ENCODE assay signal across 8 cellular contexts in genomic region chr2:241149675-241149924, GRCh38. TPM values are rescaled to one million over a fixed set of nuclear protein-coding genes. Genes with fewer than 3 reads are reported as not detected.
A peak's percentile ranks its signal among the peaks of the same experiment; 100 is the strongest.
DNase-seq lines count a peak whose midpoint lies in the region; ATAC-seq lines count a peak whose summit lies in the region.

No MANE protein-coding gene starts in this region.

- peaks cover 51% of the 10 kb centered on the region for H3K4me1 Mint-ChIP-seq in activated CD4-positive, alpha-beta memory T cell treated with anti-CD3 and anti-CD28 coated beads for 36 hours (ENCODE audit: low read depth)

- POLR2A ChIA-PET in activated CD4-positive, alpha-beta memory T cell treated with anti-CD3 and anti-CD28 coated beads for 36 hours (lab: Charles Lee) = interaction anchor here (0.6 to 4.4 kb wide), 13 partner anchors 11 to 589 kb away, joined by 3 to 28 read pairs (median 3); partner anchors contain the start of genes DUSP28 and MTERF4

- peaks cover 8 to 30% (median 25%) of the 10 kb centered on the region in 5 donors for H3K4me1 ChIP-seq in subcutaneous abdominal adipose tissue (ENCODE audit: control insufficient read depth in 5 of 5, insufficient read depth in 5 of 5, low read length in 5 of 5)

- peak; percentile 5 for ATAC-seq in GM18498 (IDR thresholded peaks at IDR 0.05; ENCODE audit: unreplicated experiment)
- ATAC-seq in HG02759 (IDR thresholded peaks at IDR 0.05; ENCODE audit: unreplicated experiment) = peak; percentile 10
- ATAC-seq in GM21576 (IDR thresholded peaks at IDR 0.05; ENCODE audit: unreplicated experiment) = no peak

- peak overlapping the region; percentile 82 for H3K4me3 ChIP-seq in iPS-18c (ENCODE audit: insufficient read depth, low read depth, low read length)
- H3K4me3 ChIP-seq in subcutaneous abdominal adipose tissue (ENCODE audit: low read depth in 1 of 5, low read length in 5 of 5) = peak overlapping the region; percentile 75 to 95 (median 88)

- DNase-seq in activated CD4-positive, alpha-beta memory T cell treated with anti-CD3 and anti-CD28 coated beads for 36 hours = no peak
- DNase-seq in stimulated activated CD4-positive, alpha-beta T cell treated with anti-CD3 and anti-CD28 coated beads, Interleukin-4, amount 100 ng/mL, for 4 hours = no peak
- DNase-seq in NCI-H526 treated with DMSO at 0.1 percent for 48 hours (lab: John Stamatoyannopoulos, UW) = no peak

- H3K4me3 Mint-ChIP-seq in activated CD4-positive, alpha-beta memory T cell treated with anti-CD3 and anti-CD28 coated beads for 36 hours = peak overlapping the region; percentile 93

- peaks cover 9% of the 10 kb centered on the region for H3K36me3 Mint-ChIP-seq in activated CD4-positive, alpha-beta memory T cell treated with anti-CD3 and anti-CD28 coated beads for 36 hours

- H3K9me3 ChIP-seq in iPS-18c (ENCODE audit: control insufficient read depth, insufficient read depth, low read length) = no peaks in the 10 kb centered on the region
- no peaks in the 10 kb centered on the region for H3K9me3 ChIP-seq in subcutaneous abdominal adipose tissue (ENCODE audit: control insufficient read depth in 5 of 5, low read length in 5 of 5)

- H3K27me3 ChIP-seq in subcutaneous abdominal adipose tissue (ENCODE audit: control insufficient read depth in 5 of 5, insufficient read depth in 4 of 5, low read length in 5 of 5) = peaks cover 0 to 2% (median 0%) of the 10 kb centered on the region in 5 donors

- peaks cover 0 to 8% (median 4%) of the 10 kb centered on the region in 5 donors for H3K36me3 ChIP-seq in subcutaneous abdominal adipose tissue (ENCODE audit: control insufficient read depth in 5 of 5, insufficient read depth in 5 of 5, low read length in 5 of 5)

- peak overlapping the region; percentile 86 for H3K27ac Mint-ChIP-seq in activated CD4-positive, alpha-beta memory T cell treated with anti-CD3 and anti-CD28 coated beads for 36 hours

- H3K9me3 Mint-ChIP-seq in activated CD4-positive, alpha-beta memory T cell treated with anti-CD3 and anti-CD28 coated beads for 36 hours = no peaks in the 10 kb centered on the region

- peak overlapping the region in 4 of 5 donors; percentile 53 to 79 (median 78) for H3K9ac ChIP-seq in subcutaneous abdominal adipose tissue (ENCODE audit: low read length in 5 of 5)

- no peaks in the 10 kb centered on the region for H3K27me3 Mint-ChIP-seq in activated CD4-positive, alpha-beta memory T cell treated with anti-CD3 and anti-CD28 coated beads for 36 hours

- CTCF ChIA-PET in activated CD4-positive, alpha-beta memory T cell treated with anti-CD3 and anti-CD28 coated beads for 36 hours (lab: Charles Lee) = interaction anchor here (0.8 to 3.6 kb wide), 6 partner anchors 8 to 488 kb away, joined by 3 to 30 read pairs (median 4); partner anchors contain the start of gene ATG4B

- H3K27ac ChIP-seq in subcutaneous abdominal adipose tissue (ENCODE audit: low read depth, low read length) = peak overlapping the region; percentile 73

- intact Hi-C loops in activated CD4-positive, alpha-beta memory T cell treated with anti-CD3 and anti-CD28 coated beads for 36 hours (cut with micrococcal nuclease) = loop anchor here (2.0 to 5.0 kb wide), 5 partner anchors 23 to 358 kb away; partner anchors contain the start of genes MTERF4 and STK25

RNA-seq across cellular contexts. Expression of gene PASK, which starts 0.3 kb away (rescaled TPM):
- total RNA-seq in activated CD4-positive, alpha-beta memory T cell treated with anti-CD3 and anti-CD28 coated beads for 36 hours = 100 to 1,000 TPM in 1 of 2 experiments, 10 to 100 TPM in 1; 86.1 to 100 TPM

RNA-seq across cellular contexts. Expression of gene PPP1R7, which starts 0.7 kb away (rescaled TPM):
- total RNA-seq in activated CD4-positive, alpha-beta memory T cell treated with anti-CD3 and anti-CD28 coated beads for 36 hours = 100 to 1,000 TPM; 123 to 132 TPM

RNA-seq across cellular contexts. Expression of gene ANO7, which starts 38.9 kb away (rescaled TPM):
- total RNA-seq in activated CD4-positive, alpha-beta memory T cell treated with anti-CD3 and anti-CD28 coated beads for 36 hours = 1 to 10 TPM; 1.4 to 2.1 TPM

RNA-seq across cellular contexts. Expression of gene MTERF4, which starts 47.5 kb away (rescaled TPM):
- 10 to 100 TPM; 43.9 to 46.0 TPM for total RNA-seq in activated CD4-positive, alpha-beta memory T cell treated with anti-CD3 and anti-CD28 coated beads for 36 hours
